11 cellular contexts compared by ENCODE assay signal in the genomic region with DNA sequence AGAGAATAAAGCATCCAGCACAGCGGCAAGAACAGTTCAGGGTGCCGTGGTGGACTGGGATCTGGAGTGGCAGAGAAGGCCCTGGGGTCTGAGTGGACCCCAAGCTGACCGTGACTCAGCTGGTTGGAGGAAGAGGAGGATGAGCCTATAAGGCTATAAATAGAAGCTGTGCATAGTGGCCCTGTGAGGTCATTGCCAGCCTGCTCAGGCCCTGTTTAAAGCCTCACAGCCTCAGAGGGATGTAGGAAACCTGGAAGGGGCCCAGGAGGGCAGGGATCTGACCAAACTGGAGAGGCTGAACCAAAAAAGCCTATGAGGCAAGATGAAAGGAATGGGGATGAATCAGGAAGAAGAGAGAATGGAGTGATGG. TPM values are rescaled to one million over a fixed set of nuclear protein-coding genes. Genes with fewer than 3 reads are reported as not detected.
A peak's percentile ranks its signal among the peaks of the same experiment; 100 is the strongest.
DNase-seq lines count a peak whose midpoint lies in the region; ATAC-seq and TF ChIP-seq lines count a peak whose summit lies in the region.
"Had no signal": no experiment of that assay in that cellular context is flagged by ENCODE, and none has a peak within 500 bp of the region (broad histone marks: within the 10 kb centered on the region; RNA-seq: fewer than 3 reads in every experiment).

No MANE protein-coding gene starts in this region.

- 87% methylated on average over 3 of the region's 3 CpGs for WGBS in suprapubic skin

- H3K4me3 Mint-ChIP-seq in HFFc6 (peak overlapping the region; percentile 64), chondrocyte (ENCODE audit: unreplicated experiment) (no peak overlapping the region)
- H3K4me3 Mint-ChIP-seq: activated naive CD8-positive, alpha-beta T cell treated with anti-CD3 and anti-CD28 coated beads, Interleukin-2, amount 50 U/mL, for 24 hours had no signal

- TF ChIP-seq CTCF in HFFc6 (IDR thresholded peaks at IDR 0.05) = no peak
- no peak for TF ChIP-seq CTCF in chondrocyte (IDR thresholded peaks at IDR 0.05)
- TF ChIP-seq CTCF in suprapubic skin (IDR thresholded peaks at IDR 0.05) = no peak

- peak; percentile 97 for DNase-seq in HFFc6
- no peak for DNase-seq in chondrocyte (ENCODE audit: low spot score)
- peak; percentile 77 for DNase-seq in islet precursor cell
- no peak for DNase-seq in suprapubic skin (ENCODE audit: low spot score in 2 of 2)
- no peak for DNase-seq in NCI-H2081 treated with DMSO at 0.1 percent for 48 hours (lab: John Stamatoyannopoulos, UW)
- DNase-seq in COLO668 (lab: John Stamatoyannopoulos, UW; ENCODE audit: unreplicated experiment) = no peak
- no peak for DNase-seq in NCI-H187 treated with DMSO at 0.1 percent for 48 hours (lab: John Stamatoyannopoulos, UW)
- DNase-seq: activated naive CD8-positive, alpha-beta T cell treated with anti-CD3 and anti-CD28 coated beads, Interleukin-2, amount 50 U/mL, for 24 hours; retina had no signal

- no peak for TF ChIP-seq POLR2A in suprapubic skin (IDR thresholded peaks at IDR 0.05)

- H3K27ac Mint-ChIP-seq in HFFc6 (peak overlapping the region; percentile 90), chondrocyte (ENCODE audit: unreplicated experiment) (peak overlapping the region; percentile 67)
- H3K27ac Mint-ChIP-seq: activated naive CD8-positive, alpha-beta T cell treated with anti-CD3 and anti-CD28 coated beads, Interleukin-2, amount 50 U/mL, for 24 hours had no signal

- no peak for ATAC-seq in GM18873 (IDR thresholded peaks at IDR 0.05; ENCODE audit: low FRiP score, unreplicated experiment)
- ATAC-seq: activated naive CD8-positive, alpha-beta T cell treated with anti-CD3 and anti-CD28 coated beads, Interleukin-2, amount 50 U/mL, for 24 hours had no signal

- H3K27me3 Mint-ChIP-seq in HFFc6 (ENCODE audit: insufficient read depth) (no peaks in the 10 kb centered on the region; the same call in 1 of the 2 replicates), chondrocyte (ENCODE audit: low read depth) (no peaks in the 10 kb centered on the region)

- no peaks in the 10 kb centered on the region for H3K9me3 Mint-ChIP-seq in HFFc6
- no peaks in the 10 kb centered on the region for H3K9me3 Mint-ChIP-seq in chondrocyte (ENCODE audit: low read depth)
- H3K9me3 Mint-ChIP-seq: activated naive CD8-positive, alpha-beta T cell treated with anti-CD3 and anti-CD28 coated beads, Interleukin-2, amount 50 U/mL, for 24 hours had no signal

- no peaks in the 10 kb centered on the region for H3K36me3 ChIP-seq in suprapubic skin

- peak; percentile 39 for TF ChIP-seq EP300 in suprapubic skin (IDR thresholded peaks at IDR 0.05)

- H3K9me3 ChIP-seq in suprapubic skin = no peaks in the 10 kb centered on the region

- H3K27me3 ChIP-seq in suprapubic skin = peaks cover 3% of the 10 kb centered on the region

- H3K4me1 Mint-ChIP-seq in HFFc6 (ENCODE audit: low read depth) (peaks cover 73% of the 10 kb centered on the region), chondrocyte (ENCODE audit: low read depth) (peaks cover 34% of the 10 kb centered on the region)
- H3K4me1 Mint-ChIP-seq: activated naive CD8-positive, alpha-beta T cell treated with anti-CD3 and anti-CD28 coated beads, Interleukin-2, amount 50 U/mL, for 24 hours had no signal

- H3K4me1 ChIP-seq in suprapubic skin = no peaks in the 10 kb centered on the region

- H3K4me3 ChIP-seq in suprapubic skin = no peak overlapping the region

- H3K36me3 Mint-ChIP-seq in HFFc6 (ENCODE audit: low read depth) = peaks cover 5% of the 10 kb centered on the region; the same call in 1 of the 2 replicates
- peaks cover 2% of the 10 kb centered on the region for H3K36me3 Mint-ChIP-seq in chondrocyte (ENCODE audit: low read depth)

- no peak overlapping the region for H3K27ac ChIP-seq in suprapubic skin

RNA-seq across cellular contexts. Expression of a gene that starts 11.3 kb away (rescaled TPM):
- total RNA-seq in HFFc6 (2021; fragmentation: NEBNext Ultra II Directional; extraction: Animal tissue kit (Norgen Biotek cat#: 25700)) = under 1 TPM in 5 of 6 experiments, not detected in 1; 0.12 to 0.37 (median 0.19) TPM
- total RNA-seq in chondrocyte = 0.70 to 19.8 TPM (median 15.5 TPM) in 3 replicates
- 100 to 1,000 TPM in 1 of 4 donors, 10 to 100 TPM in 3; 11.4 to 100 (median 35.6) TPM for total RNA-seq in suprapubic skin
- total RNA-seq: G401 had no signal

RNA-seq across cellular contexts. Expression of a gene that starts 19.1 kb away (rescaled TPM):
- total RNA-seq in HFFc6 (2021; fragmentation: NEBNext Ultra II Directional; extraction: Animal tissue kit (Norgen Biotek cat#: 25700)) = 10 to 100 TPM; 46.9 to 59.4 (median 53.0) TPM
- total RNA-seq in chondrocyte (42.3 to 47.9 TPM (median 43.5 TPM) in 3 replicates), suprapubic skin (100 to 1,000 TPM in 1 of 4 donors, 10 to 100 TPM in 3; 66.6 to 104 (median 70.5) TPM)

RNA-seq across cellular contexts. Expression of a gene that starts 27.8 kb away (rescaled TPM):
- 10 to 100 TPM; 80.9 to 89.5 (median 84.7) TPM for total RNA-seq in HFFc6 (2021; fragmentation: NEBNext Ultra II Directional; extraction: Animal tissue kit (Norgen Biotek cat#: 25700))
- total RNA-seq in chondrocyte = 62.9 to 94.9 TPM (median 89.7 TPM) in 3 replicates
- total RNA-seq in suprapubic skin = 10 to 100 TPM in 1 of 4 donors, 1 to 10 TPM in 3; 6.5 to 17.2 (median 6.7) TPM

Comparison
In these comparisons a context has a peak if more than half of its experiments do, and no peak if none do; other contexts are left out.
1. DNase-seq: peak in HFFc6 (single experiment) and islet precursor cell (single experiment); none in chondrocyte (single experiment), suprapubic skin (0 of 2), NCI-H2081 treated with DMSO at 0.1 percent for 48 hours (single experiment), COLO668 (single experiment) and NCI-H187 treated with DMSO at 0.1 percent for 48 hours (single experiment).